In genomic region chrX:2874222-2875135, GRCh38 we compare ENCODE assay signal across 29 cellular contexts. TPM values are rescaled to one million over a fixed set of nuclear protein-coding genes. Genes with fewer than 3 reads are reported as not detected.
DNase-seq lines count a peak whose midpoint lies in the region; ATAC-seq, FAIRE-seq and TF ChIP-seq lines count a peak whose summit lies in the region.
"Had no signal": no experiment of that assay in that cellular context is flagged by ENCODE, and none has a peak within 500 bp of the region (broad histone marks: within the 10 kb centered on the region; RNA-seq: fewer than 3 reads in every experiment).

No MANE protein-coding gene starts in this region.

- POLR2A ChIA-PET in A549 (lab: Yijun Ruan, JAX) (no interaction called here), K562 (lab: Yijun Ruan, JAX) (no interaction called here)

- H2AFZ ChIP-seq in K562 (ENCODE audit: low read depth, low read length), result peak overlapping the region; percentile 35; the same call in 1 of the 2 replicates

- CTCF ChIA-PET in A549 (lab: Yijun Ruan, JAX), result no interaction called here
- CTCF ChIA-PET in K562 (lab: Yijun Ruan, JAX; ENCODE audit: low intra/inter-chr PET ratio), result no interaction called here

- intact Hi-C loops in K562 (cut with micrococcal nuclease), result loop anchor here (5.0 kb wide), 1 partner anchor 93 kb away; no protein-coding TSS in a partner anchor

- H3K9me3 ChIP-seq in A549 (no peaks in the 10 kb centered on the region), K562 (replicated peaks; ENCODE audit: control insufficient read depth, insufficient read depth, low read depth, low read length) (peaks cover 17% of the 10 kb centered on the region)
- H3K9me3 ChIP-seq: BE2C, BLaER1 had no signal

- H3K9me1 ChIP-seq in K562 (ENCODE audit: control insufficient read depth, insufficient read depth, low read length), result no peaks in the 10 kb centered on the region

- H3K4me1 ChIP-seq in A549 (no peaks in the 10 kb centered on the region), K562 (replicated peaks in 1 of 2; ENCODE audit: control insufficient read depth in 2 of 2, insufficient read depth in 2 of 2, low read length in 2 of 2) (peaks cover 12 to 34% of the 10 kb centered on the region in 2 experiments; a peak in 4 of 5 replicates)
- H3K4me1 ChIP-seq: BE2C, BLaER1 had no signal

- no TSS peak for BruUV-seq in K562 (replicated peaks; lab: Mats Ljungman, UMichigan)

- no peak overlapping the region for H3K27ac ChIP-seq in A549
- H3K27ac ChIP-seq in K562 (ENCODE audit: extremely low read depth, low read depth, low read length), result peak overlapping the region; percentile 59
- H3K27ac ChIP-seq: BLaER1 had no signal

- TF ChIP-seq EP300 in A549 (IDR thresholded peaks at IDR 0.05) (no peak), K562 (IDR thresholded peaks at IDR 0.05; ENCODE audit: low read length) (peak; percentile 89)

- peak overlapping the region in 1 of 2 experiments; percentile 41; a peak in 1 of 4 replicates for H3K9ac ChIP-seq in K562 (ENCODE audit: insufficient read depth in 1 of 2, low read depth in 2 of 2, low read length in 2 of 2)
- H3K9ac ChIP-seq: BLaER1 had no signal

- TF ChIP-seq POLR2A in A549 (IDR thresholded peaks at IDR 0.05; ENCODE audit: low read length) (no peak), K562 (conservative IDR thresholded peaks at IDR 0.05) (no peak)

- H4K20me1 ChIP-seq in K562 (replicated peaks; ENCODE audit: control insufficient read depth, insufficient read depth, low read length), result no peaks in the 10 kb centered on the region
- H4K20me1 ChIP-seq: BLaER1 had no signal

- no peaks in the 10 kb centered on the region for H3K27me3 ChIP-seq in K562 (ENCODE audit: control insufficient read depth in 2 of 2, insufficient read depth in 2 of 2, low read length in 2 of 2)
- H3K27me3 ChIP-seq: BE2C, BLaER1 had no signal

- no peak for DNase-seq in A549 (ENCODE audit: low read depth in 1 of 2, low spot score in 1 of 2)
- peak; percentile 42 for DNase-seq in OCI-M1 (lab: John Stamatoyannopoulos, UW)
- peak; percentile 47 to 76 (median 54) for DNase-seq in K562 (ENCODE audit: extremely low read depth in 1 of 4, low spot score in 3 of 4)
- DNase-seq in islet precursor cell, result peak; percentile 17
- DNase-seq in A172 (ENCODE audit: low spot score), result no peak
- DNase-seq: 8988T; ACHN; BE2C; C1 segment of cervical spinal cord; CD4-positive, alpha-beta memory T cell; CD4-positive, CD25-positive, alpha-beta regulatory T cell; CD8-positive, alpha-beta memory T cell; COR-L47; DMS 273 treated with DMSO at 0.1 percent for 48 hours; DMS153; DMS53; DMS79; DND-41; EL; GDM1 had no signal

- no peaks in the 10 kb centered on the region for H3K36me3 ChIP-seq in K562 (ENCODE audit: control insufficient read depth, insufficient read depth, low read length)
- H3K36me3 ChIP-seq: BE2C, BLaER1 had no signal

- no peak for ATAC-seq in A549
- peak; percentile 84 for ATAC-seq in K562
- no peak for ATAC-seq in GM19455 (IDR thresholded peaks at IDR 0.05; ENCODE audit: unreplicated experiment)
- no peak for ATAC-seq in HG03139 (IDR thresholded peaks at IDR 0.05; ENCODE audit: unreplicated experiment)
- ATAC-seq: GM12878 had no signal

- TF ChIP-seq CTCF in A549 (IDR thresholded peaks at IDR 0.05) (no peak), K562 (IDR thresholded peaks at IDR 0.05 in 2 of 3, conservative IDR thresholded peaks at IDR 0.05 in 1 of 3; ENCODE audit: insufficient read depth in 2 of 3, low read depth in 1 of 3, low read length in 3 of 3) (0 out of 6 replicates have a peak, but pooled peaks of 1 of the 3 experiments have one; percentile 1)

- no peaks in the 10 kb centered on the region for H3K79me2 ChIP-seq in K562 (ENCODE audit: control insufficient read depth, insufficient read depth, low read length)

- no peak for TF ChIP-seq RAD21 in A549 (conservative IDR thresholded peaks at IDR 0.05 in 1 of 2, IDR thresholded peaks at IDR 0.05 in 1 of 2)
- 0 out of 4 replicates have a peak, but pooled peaks of 1 of the 2 experiments have one; percentile 4 for TF ChIP-seq RAD21 in K562 (CRISPR knock-in tag; conservative IDR thresholded peaks at IDR 0.05 in 1 of 2, IDR thresholded peaks at IDR 0.05 in 1 of 2)

- FAIRE-seq in A549 (lab: Jason Lieb, UNC) (peak; percentile 7), K562 (lab: Jason Lieb, UNC) (peak; percentile 92)
- FAIRE-seq: GM12878, GM12892, GM18507 had no signal

- in situ Hi-C loops in K562 (cut with MboI), result loop anchor here (25.0 kb wide), 1 partner anchor 763 kb away; no protein-coding TSS in a partner anchor

- H3K4me2 ChIP-seq in A549 (no peak overlapping the region), K562 (ENCODE audit: insufficient read depth, low read length) (peak overlapping the region; percentile 56)
- H3K4me2 ChIP-seq: BLaER1 had no signal

- 67% methylated on average over 5 of the region's 5 CpGs for WGBS in A549 (ENCODE audit: missing lambda C conversion rate)
- WGBS in K562 (ENCODE audit: insufficient coverage, low coverage, missing lambda C conversion rate), result 0% methylated on average over 4 of the region's 5 CpGs

- H3K4me3 ChIP-seq in A549, result no peak overlapping the region
- no peak overlapping the region for H3K4me3 ChIP-seq in K562
- H3K4me3 ChIP-seq: BLaER1, GM12878 had no signal

TF ChIP-seq in A549, 52 proteins besides CTCF, POLR2A, EP300 and RAD21:
- TF ChIP-seq ZNF302 (CRISPR knock-in tag; IDR thresholded peaks at IDR 0.05) (no peak), HOXA7 (CRISPR knock-in tag; IDR thresholded peaks at IDR 0.05) (no peak), CHD2 (IDR thresholded peaks at IDR 0.05; ENCODE audit: low read length, partially characterized antibody) (no peak), BHLHE40 (IDR thresholded peaks at IDR 0.05; ENCODE audit: low read depth, low read length) (no peak), RFX5 (IDR thresholded peaks at IDR 0.05) (no peak), ZSCAN20 (CRISPR knock-in tag; IDR thresholded peaks at IDR 0.05) (no peak)

TF ChIP-seq in K562, 482 proteins besides CTCF, POLR2A, EP300 and RAD21 (continues in another document):
- TF ChIP-seq MCM5 (IDR thresholded peaks at IDR 0.05; ENCODE audit: low read depth) (no peak), ZNF12 (CRISPR knock-in tag; IDR thresholded peaks at IDR 0.05) (peak; percentile 100), MEIS2 (IDR thresholded peaks at IDR 0.05; ENCODE audit: partially characterized antibody) (peak; percentile 32), BCOR (IDR thresholded peaks at IDR 0.05) (0 out of 2 replicates have a peak, but pooled peaks have one; percentile 22), TAL1 (IDR thresholded peaks at IDR 0.05) (peak; percentile 71)

RNA-seq across cellular contexts. Expression of gene GYG2, which starts 45.7 kb away (rescaled TPM):
- polyA plus RNA-seq in A549 (2011; rRNA removed) (14.1 and 14.3 TPM in 2 replicates), A549 (2017; fragmentation: RNase III; extraction: RNeasy Plus Mini Kit Qiagen cat#74134 plus additional on column Dnase treatment) (11.0 to 13.6 TPM (median 12.7 TPM) in 3 replicates), K562 (2011; rRNA removed) (3.6 and 5.6 TPM in 2 replicates), K562 (2014; fragmentation: Illumina TruSeq; extraction: Trizol) (3.8 and 4.0 TPM in 2 replicates), K562 (2014; fragmentation: Nextera tagmentation; extraction: Ambion mirVana) (1 to 10 TPM in 1 of 2 experiments, under 1 TPM in 1; 0.24 to 1.4 TPM), K562 (2014; rRNA removed) (3.4 and 3.7 TPM in 2 replicates)
- 6.8 and 10.2 TPM in 2 replicates for polyA plus RNA-seq in A549 (2012; cell fraction: cytosol; rRNA removed)
- 6.9 and 8.6 TPM in 2 replicates for polyA plus RNA-seq in A549 (2012; cell fraction: nucleus; rRNA removed)
- polyA minus RNA-seq in A549 (2011; rRNA and poly(A)+ RNA removed), result 27.1 and 33.3 TPM in 2 replicates
- 3.2 and 3.6 TPM in 2 replicates for total RNA-seq in K562 (2011; cell fraction: chromatin; rRNA removed; ENCODE audit: low replicate concordance)
- total RNA-seq in K562 (2011; cell fraction: nucleolus; rRNA removed), result 1.7 and 3.2 TPM in 2 replicates
- total RNA-seq in K562 (2011; cell fraction: nucleoplasm; rRNA removed), result 3.2 and 3.4 TPM in 2 replicates
- total RNA-seq in K562 (2014; rRNA removed) (2.6 and 2.9 TPM in 2 replicates), K562 (2014; rRNA removed; fragmentation: Illumina TruSeq; extraction: Trizol) (2.0 and 2.3 TPM in 2 replicates), K562 (2015; rRNA removed; fragmentation: Illumina TruSeq; extraction: Trizol) (2.6 and 2.7 TPM in 2 replicates), K562 (2021) (3.8 and 4.4 TPM in 2 replicates)
- polyA plus RNA-seq in K562 (2011; cell fraction: cytosol; rRNA removed), result 4.7 and 5.5 TPM in 2 replicates
- polyA plus RNA-seq in K562 (2011; cell fraction: nucleus; rRNA removed), result 3.3 and 4.6 TPM in 2 replicates
- polyA plus RNA-seq in K562 (2012), result 9.1 and 12.6 TPM in 2 replicates
- 4.0 and 5.5 TPM in 2 replicates for polyA minus RNA-seq in K562 (2011; rRNA and poly(A)+ RNA removed)
- polyA minus RNA-seq in K562 (2011; cell fraction: cytosol; rRNA and poly(A)+ RNA removed), result 3.6 and 6.0 TPM in 2 replicates
- 1.5 and 2.8 TPM in 2 replicates for polyA minus RNA-seq in K562 (2011; cell fraction: nucleus; rRNA and poly(A)+ RNA removed)
- total RNA-seq in A172 (2014; rRNA removed; shearing (Covaris generic)), result 7.2 and 11.7 TPM in 2 replicates
- total RNA-seq: CD4-positive, alpha-beta memory T cell; CD4-positive, CD25-positive, alpha-beta regulatory T cell; CD8-positive, alpha-beta memory T cell; Daoy; GM12878 had no signal
- polyA plus RNA-seq: CD14-positive monocyte; CD4-positive, alpha-beta memory T cell; CD4-positive, CD25-positive, alpha-beta regulatory T cell; CD8-positive, alpha-beta memory T cell had no signal

RNA-seq across cellular contexts. Expression of gene ARSD, which starts 54.7 kb away (rescaled TPM):
- polyA plus RNA-seq in A549 (2011; rRNA removed) (17.4 and 22.0 TPM in 2 replicates), A549 (2017; fragmentation: RNase III; extraction: RNeasy Plus Mini Kit Qiagen cat#74134 plus additional on column Dnase treatment) (9.2 to 11.2 TPM (median 9.9 TPM) in 3 replicates), K562 (2011; rRNA removed) (0.06 and 0.11 TPM in 2 replicates), K562 (2014; fragmentation: Illumina TruSeq; extraction: Trizol) (0.06 and 0.15 TPM in 2 replicates), K562 (2014; fragmentation: Nextera tagmentation; extraction: Ambion mirVana) (under 1 TPM; 0.22 to 0.23 TPM), K562 (2014; rRNA removed) (1.3 TPM in 1 of 2 replicates, not detected in the other)
- 3.9 and 5.4 TPM in 2 replicates for polyA plus RNA-seq in A549 (2012; cell fraction: cytosol; rRNA removed)
- 8.4 and 8.5 TPM in 2 replicates for polyA plus RNA-seq in A549 (2012; cell fraction: nucleus; rRNA removed)
- polyA minus RNA-seq in A549 (2011; rRNA and poly(A)+ RNA removed), result 24.6 and 25.8 TPM in 2 replicates
- 0.28 TPM in 1 of 2 replicates, not detected in the other for total RNA-seq in K562 (2011; cell fraction: chromatin; rRNA removed; ENCODE audit: low replicate concordance)
- total RNA-seq in K562 (2011; cell fraction: nucleolus; rRNA removed), result not detected in 2 replicates
- total RNA-seq in K562 (2011; cell fraction: nucleoplasm; rRNA removed), result 0.07 and 0.31 TPM in 2 replicates
- total RNA-seq in K562 (2014; rRNA removed) (0.04 and 0.05 TPM in 2 replicates), K562 (2014; rRNA removed; fragmentation: Illumina TruSeq; extraction: Trizol) (0.07 and 0.29 TPM in 2 replicates), K562 (2015; rRNA removed; fragmentation: Illumina TruSeq; extraction: Trizol) (0.11 TPM in 2 replicates), K562 (2021) (0.13 and 0.16 TPM in 2 replicates)
- polyA plus RNA-seq in K562 (2011; cell fraction: cytosol; rRNA removed), result 0.04 and 0.25 TPM in 2 replicates
- polyA plus RNA-seq in K562 (2011; cell fraction: nucleus; rRNA removed), result 0.16 and 0.20 TPM in 2 replicates
- polyA plus RNA-seq in K562 (2012), result 0.21 and 0.89 TPM in 2 replicates
- 0.03 and 0.04 TPM in 2 replicates for polyA minus RNA-seq in K562 (2011; rRNA and poly(A)+ RNA removed)
- polyA minus RNA-seq in K562 (2011; cell fraction: cytosol; rRNA and poly(A)+ RNA removed), result not detected in 2 replicates
- 0.13 TPM in 1 of 2 replicates, not detected in the other for polyA minus RNA-seq in K562 (2011; cell fraction: nucleus; rRNA and poly(A)+ RNA removed)
- 17.7 and 32.0 TPM in 2 replicates for total RNA-seq in A172 (2014; rRNA removed; shearing (Covaris generic))
- total RNA-seq: G401 had no signal

Comparison
In these comparisons a context has a peak if more than half of its experiments do, and no peak if none do; other contexts are left out.
1. DNase-seq: peak in OCI-M1 (single experiment), K562 (4 of 4) and islet precursor cell (single experiment); none in A549 (0 of 2) and A172 (single experiment).
2. RNA of gene ARSD, which starts 54.7 kb away (total RNA-seq): 17.7 to 32.0 TPM in A172; 0.04 to 0.31 TPM in K562; every median in the first group is over 10 times any median in the second.
3. Of the 35 proteins assayed by ChIP-seq in both K562 and A549: peak only in K562: EP300; only in A549: none; in both: none; in neither: 31; mixed calls (peak in some experiments, not most) for 3.